ENCODE assay signal across 2 cellular contexts in the genomic region with DNA sequence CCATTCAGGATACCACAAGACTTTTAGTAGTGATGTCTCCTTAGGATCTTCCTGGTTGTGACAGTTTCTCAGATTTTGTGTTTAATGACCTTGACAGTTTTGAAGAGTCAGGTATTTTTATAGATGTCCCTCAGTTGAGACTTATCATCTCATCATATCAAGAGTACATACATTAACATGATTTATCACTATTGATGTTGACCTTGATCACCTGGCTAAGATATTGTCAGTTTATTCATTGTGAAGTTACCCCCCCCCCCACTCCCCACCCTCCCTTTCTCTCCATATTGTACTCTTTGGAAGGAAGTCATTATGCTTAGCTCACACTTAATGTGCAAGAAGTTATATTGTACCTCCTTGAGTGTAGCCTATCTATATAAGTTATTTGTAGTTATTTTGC.
A peak's percentile ranks its signal among the peaks of the same experiment; 100 is the strongest.
TF ChIP-seq lines count a peak whose summit lies in the region.

No MANE protein-coding gene starts in this region.

TF ChIP-seq in HepG2, 621 proteins besides CTCF, POLR2A, EP300 and RAD21:
- TF ChIP-seq NR2F6 (IDR thresholded peaks at IDR 0.05) (no peak), NR2F6 (CRISPR knock-in tag; IDR thresholded peaks at IDR 0.05) (no peak), HNRNPK (IDR thresholded peaks at IDR 0.05; ENCODE audit: low read depth, low read length, poor library complexity, severe bottlenecking) (peak; percentile 70)
TF ChIP-seq in HepG2: peak in this region for 1.

TF ChIP-seq in K562, 482 proteins besides CTCF, POLR2A, EP300 and RAD21:
- TF ChIP-seq ETV6 (IDR thresholded peaks at IDR 0.05; ENCODE audit: borderline replicate concordance in 1 of 2, low read depth in 2 of 2, low read length in 1 of 2): no peak
- TF ChIP-seq ETV6 (CRISPR knock-in tag; IDR thresholded peaks at IDR 0.05; ENCODE audit: borderline replicate concordance): no peak
- TF ChIP-seq MXI1 (IDR thresholded peaks at IDR 0.05; ENCODE audit: low read depth, low read length): no peak
- no peak for TF ChIP-seq SRSF3 (IDR thresholded peaks at IDR 0.05; ENCODE audit: insufficient read depth, low read length)
- TF ChIP-seq, protein P1, sequence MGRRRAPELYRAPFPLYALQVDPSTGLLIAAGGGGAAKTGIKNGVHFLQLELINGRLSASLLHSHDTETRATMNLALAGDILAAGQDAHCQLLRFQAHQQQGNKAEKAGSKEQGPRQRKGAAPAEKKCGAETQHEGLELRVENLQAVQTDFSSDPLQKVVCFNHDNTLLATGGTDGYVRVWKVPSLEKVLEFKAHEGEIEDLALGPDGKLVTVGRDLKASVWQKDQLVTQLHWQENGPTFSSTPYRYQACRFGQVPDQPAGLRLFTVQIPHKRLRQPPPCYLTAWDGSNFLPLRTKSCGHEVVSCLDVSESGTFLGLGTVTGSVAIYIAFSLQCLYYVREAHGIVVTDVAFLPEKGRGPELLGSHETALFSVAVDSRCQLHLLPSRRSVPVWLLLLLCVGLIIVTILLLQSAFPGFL (CRISPR knock-in tag; IDR thresholded peaks at IDR 0.05): no peak
- no peak for TF ChIP-seq ZNF253 (CRISPR knock-in tag; conservative IDR thresholded peaks at IDR 0.05)
- TF ChIP-seq HNRNPK (IDR thresholded peaks at IDR 0.05; ENCODE audit: low read depth, low read length, poor library complexity, severe bottlenecking): peak; percentile 52
